14 cellular contexts compared by ENCODE assay signal in genomic region chr15:32824777-32825176, GRCh38.
DNase-seq lines count a peak whose midpoint lies in the region; ATAC-seq and TF ChIP-seq lines count a peak whose summit lies in the region.
"Had no signal": no experiment of that assay in that cellular context is flagged by ENCODE, and none has a peak within 500 bp of the region (broad histone marks: within the 10 kb centered on the region; RNA-seq: fewer than 3 reads in every experiment).

No MANE protein-coding gene starts in this region.

- 50 to 77% (median 69%) methylated on average over 5 of the region's 5 CpGs for WGBS in heart left ventricle, 4 donors

- H3K4me3 ChIP-seq in brain microvascular endothelial cell (ENCODE audit: low read depth, low read length) (no peak overlapping the region), kidney epithelial cell (ENCODE audit: low read depth, low read length) (no peak overlapping the region), heart left ventricle (no peak overlapping the region)
- H3K4me3 ChIP-seq: HAP-1 had no signal

- intact Hi-C loops in Right ventricle myocardium inferior (cut with DNase I) (no loop called here), heart left ventricle (cut with DNase I) (no loop called here)

- H3K36me3 ChIP-seq in brain microvascular endothelial cell (replicated peaks) (no peaks in the 10 kb centered on the region), kidney epithelial cell (ENCODE audit: control insufficient read depth, insufficient read depth, low read length) (no peaks in the 10 kb centered on the region), heart left ventricle (no peaks in the 10 kb centered on the region)
- H3K36me3 ChIP-seq: HAP-1, neutrophil had no signal

- H3K4me1 ChIP-seq in heart left ventricle, result no peaks in the 10 kb centered on the region
- H3K4me1 ChIP-seq: HAP-1 had no signal

- H3K27ac ChIP-seq in brain microvascular endothelial cell, result peak overlapping the region; percentile 99
- H3K27ac ChIP-seq in heart left ventricle, result no peak overlapping the region
- H3K27ac ChIP-seq: neutrophil had no signal

- no peak for ATAC-seq in Right ventricle myocardium inferior
- ATAC-seq in heart left ventricle, result no peak
- no peak for ATAC-seq in esophagus mucosa
- ATAC-seq: stimulated activated naive CD8-positive, alpha-beta T cell treated with anti-CD3 and anti-CD28 coated beads, Interleukin-15, Interleukin-2, amounts not matched to agents 100 U/mL and 50 U/mL, for 24 hours; T-cell had no signal

- H3K27me3 ChIP-seq in brain microvascular endothelial cell (replicated peaks) (no peaks in the 10 kb centered on the region), kidney epithelial cell (ENCODE audit: control insufficient read depth, insufficient read depth, low read length) (no peaks in the 10 kb centered on the region), heart left ventricle (no peaks in the 10 kb centered on the region)

- TF ChIP-seq POLR2A in heart left ventricle (IDR thresholded peaks at IDR 0.05), result no peak

- DNase-seq in AG08395 (ENCODE audit: low spot score) (peak; percentile 81), LHCN-M2 (ENCODE audit: low read depth) (peak; percentile 92), brain microvascular endothelial cell (peak; percentile 87), kidney epithelial cell (ENCODE audit: low read depth) (peak; percentile 93), Right ventricle myocardium inferior (ENCODE audit: missing footprints) (no peak), NCI-H446 treated with DMSO at 0.1 percent for 48 hours (lab: John Stamatoyannopoulos, UW) (no peak), heart left ventricle (no peak)
- DNase-seq: MM.1S; stimulated activated CD4-positive, alpha-beta T cell treated with anti-CD3 and anti-CD28 coated beads, Interleukin-2, amount 100 ng/mL, for 24 hours; stimulated activated naive CD8-positive, alpha-beta T cell treated with anti-CD3 and anti-CD28 coated beads, Interleukin-15, Interleukin-2, amounts not matched to agents 100 U/mL and 50 U/mL, for 24 hours; T-cell had no signal

- TF ChIP-seq CTCF in brain microvascular endothelial cell (IDR thresholded peaks at IDR 0.05; ENCODE audit: low read depth, low read length, missing control alignments) (no peak), kidney epithelial cell (IDR thresholded peaks at IDR 0.05; ENCODE audit: insufficient read depth, low read length, poor library complexity, severe bottlenecking) (no peak), heart left ventricle (IDR thresholded peaks at IDR 0.05) (no peak)

- no peaks in the 10 kb centered on the region for H3K9me3 ChIP-seq in heart left ventricle
- H3K9me3 ChIP-seq: HAP-1, neutrophil had no signal

- in situ Hi-C loops in brain microvascular endothelial cell (cut with HindIII; ENCODE audit: low pct_ligation_motif_present, low sequenced_read_pairs), result loop anchor here (25.0 kb wide), 1 partner anchor 162 kb away; no protein-coding TSS in a partner anchor

Comparison
In these comparisons a context has a peak if more than half of its experiments do, and no peak if none do; other contexts are left out.
1. DNase-seq: peak in AG08395 (single experiment), LHCN-M2 (single experiment), brain microvascular endothelial cell (single experiment) and kidney epithelial cell (single experiment); none in Right ventricle myocardium inferior (single experiment), NCI-H446 treated with DMSO at 0.1 percent for 48 hours (single experiment) and heart left ventricle (0 of 5).